Comparison of ENCODE assay signal across 1 cellular context in genomic region chr15:78316211-78317077, GRCh38.
TF ChIP-seq lines count a peak whose summit lies in the region.

No MANE protein-coding gene starts in this region.

TF ChIP-seq in endothelial cell of umbilical vein, 7 proteins besides CTCF, POLR2A, EP300 and RAD21:
- TF ChIP-seq JUN (IDR thresholded peaks at IDR 0.05; ENCODE audit: borderline replicate concordance, insufficient read depth, insufficient read length, low read depth) (no peak), MYC (IDR thresholded peaks at IDR 0.05; ENCODE audit: low read depth, low read length) (no peak), POLR2AphosphoS5 (IDR thresholded peaks at IDR 0.05; ENCODE audit: insufficient read depth, low read depth, low read length) (no peak), EZH2 (IDR thresholded peaks at IDR 0.05; ENCODE audit: borderline replicate concordance, low read depth, low read length, severe bottlenecking) (no peak), FOS (IDR thresholded peaks at IDR 0.05; ENCODE audit: borderline replicate concordance, insufficient read depth, low read length) (no peak), MAX (IDR thresholded peaks at IDR 0.05; ENCODE audit: insufficient read depth, insufficient read length) (no peak), GATA2 (IDR thresholded peaks at IDR 0.05; ENCODE audit: insufficient read depth, insufficient read length, low read depth, low read length) (no peak)
